In the genomic region with DNA sequence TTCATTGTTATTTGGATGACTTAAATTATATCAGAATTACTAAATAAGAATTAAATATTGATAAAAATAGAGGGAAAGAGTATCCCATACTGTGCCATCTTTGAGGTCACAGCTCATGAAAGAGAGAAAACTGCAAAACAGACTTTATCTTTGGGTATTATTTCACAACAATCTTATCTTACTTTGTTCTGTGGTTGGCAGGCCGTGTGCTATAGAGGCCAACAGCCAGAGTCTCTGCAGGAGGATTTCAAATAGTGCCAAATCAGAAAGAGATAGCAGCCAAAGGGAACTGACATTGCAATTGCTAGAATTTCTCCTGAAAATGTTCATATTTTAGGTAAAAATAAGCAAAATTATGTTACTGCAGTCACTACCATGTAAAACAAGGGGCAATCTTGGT, we compare ENCODE assay signal across 23 cellular contexts.
DNase-seq lines count a peak whose midpoint lies in the region; ATAC-seq, FAIRE-seq and TF ChIP-seq lines count a peak whose summit lies in the region.
"Had no signal": no experiment of that assay in that cellular context is flagged by ENCODE, and none has a peak within 500 bp of the region (broad histone marks: within the 10 kb centered on the region; RNA-seq: fewer than 3 reads in every experiment).

No MANE protein-coding gene starts in this region.

- 8% methylated on average over 1 of the region's 1 CpG for WGBS in liver
- WGBS in HepG2 (ENCODE audit: low lambda C conversion rate), result 0% methylated on average over 1 of the region's 1 CpG

- H3K9me3 Mint-ChIP-seq in stimulated activated effector memory CD8-positive, alpha-beta T cell treated with anti-CD3 and anti-CD28 coated beads, Interleukin-12 subunit alpha, Interleukin-12 subunit beta, amount 100 ng/mL, for 72 hours, result no peaks in the 10 kb centered on the region
- H3K9me3 Mint-ChIP-seq: endodermal cell, GM23338 had no signal

- H3K4me3 ChIP-seq in liver (ENCODE audit: low read depth in 1 of 3, low read length in 3 of 3), result no peak overlapping the region
- H3K4me3 ChIP-seq in HepG2 (replicated peaks in 1 of 3; ENCODE audit: insufficient read depth in 1 of 3, low read depth in 2 of 3, low read length in 3 of 3), result no peak overlapping the region
- H3K4me3 ChIP-seq in adipocyte (ENCODE audit: low read length), result no peak overlapping the region
- no peak overlapping the region for H3K4me3 ChIP-seq in left ventricle myocardium inferior
- H3K4me3 ChIP-seq: esophagus muscularis mucosa, gastrocnemius medialis, GM23338 had no signal

- H3K4me1 ChIP-seq in liver (ENCODE audit: control insufficient read depth in 4 of 4, insufficient read depth in 4 of 4, low read length in 3 of 4) (peaks cover 0 to 13% (median 9%) of the 10 kb centered on the region in 4 donors), HepG2 (ENCODE audit: insufficient read depth, low read length) (no peaks in the 10 kb centered on the region), adipocyte (ENCODE audit: control insufficient read depth, insufficient read depth, low read length) (peaks cover 13% of the 10 kb centered on the region), left ventricle myocardium inferior (peaks cover 21% of the 10 kb centered on the region)
- H3K4me1 ChIP-seq: gastrocnemius medialis had no signal

- H3K4me2 ChIP-seq in HepG2 (ENCODE audit: low read depth, low read length), result no peak overlapping the region
- H3K4me2 ChIP-seq: GM23338 had no signal

- H4K20me1 ChIP-seq in HepG2 (ENCODE audit: insufficient read depth, low read length), result no peaks in the 10 kb centered on the region

- H3K36me3 ChIP-seq in liver (ENCODE audit: control insufficient read depth in 4 of 4, insufficient read depth in 3 of 4, low read depth in 1 of 4, low read length in 3 of 4), result no peaks in the 10 kb centered on the region
- no peaks in the 10 kb centered on the region for H3K36me3 ChIP-seq in HepG2 (replicated peaks in 1 of 2; ENCODE audit: control insufficient read depth in 1 of 2, insufficient read depth in 2 of 2, low read length in 2 of 2)
- no peaks in the 10 kb centered on the region for H3K36me3 ChIP-seq in adipocyte (ENCODE audit: control insufficient read depth, insufficient read depth, low read length, severe bottlenecking)
- H3K36me3 ChIP-seq in left ventricle myocardium inferior, result no peaks in the 10 kb centered on the region
- H3K36me3 ChIP-seq: esophagus muscularis mucosa, gastrocnemius medialis had no signal

- no peak for TF ChIP-seq CTCF in liver (IDR thresholded peaks at IDR 0.05; ENCODE audit: low read depth, low read length, missing input control)
- TF ChIP-seq CTCF in HepG2 (CRISPR knock-in tag; IDR thresholded peaks at IDR 0.05), result no peak
- no peak for TF ChIP-seq CTCF in left ventricle myocardium inferior (IDR thresholded peaks at IDR 0.05; ENCODE audit: borderline replicate concordance)

- H3K9ac ChIP-seq in liver (ENCODE audit: low read depth in 1 of 2, low read length in 2 of 2) (no peak overlapping the region), HepG2 (ENCODE audit: insufficient read depth, low read depth, low read length) (no peak overlapping the region), adipocyte (ENCODE audit: low read length) (no peak overlapping the region)

- DNase-seq in HepG2 (ENCODE audit: low spot score) (no peak), adipocyte (ENCODE audit: low read depth) (peak; percentile 24), left ventricle myocardium inferior (no peak), T-helper 2 cell (no peak)
- no peak for DNase-seq in stimulated activated effector memory CD8-positive, alpha-beta T cell treated with anti-CD3 and anti-CD28 coated beads, Interleukin-12 subunit alpha, Interleukin-12 subunit beta, amount 100 ng/mL, for 72 hours (ENCODE audit: low spot score in 2 of 2)
- DNase-seq: activated CD8-positive, alpha-beta T cell treated with anti-CD3 and anti-CD28 coated beads, Interleukin-2, amount 10 ng/mL, durations not matched to agents 7 days and 5 days; activated gamma-delta T cell treated with Interleukin-2 at 50 U/mL for 16 hours; cortex of kidney; endodermal cell; gastrocnemius medialis; KG1; MM.1S; NCI-H524 treated with DMSO at 0.1 percent for 48 hours; RPMI8226; SW 1271 had no signal

- no peak overlapping the region for H3K27ac Mint-ChIP-seq in stimulated activated effector memory CD8-positive, alpha-beta T cell treated with anti-CD3 and anti-CD28 coated beads, Interleukin-12 subunit alpha, Interleukin-12 subunit beta, amount 100 ng/mL, for 72 hours
- H3K27ac Mint-ChIP-seq: activated CD8-positive, alpha-beta T cell treated with anti-CD3 and anti-CD28 coated beads, Interleukin-2, amount 10 ng/mL, durations not matched to agents 7 days and 5 days; endodermal cell; GM23338 had no signal

- BruUV-seq in HepG2 (replicated peaks; lab: Mats Ljungman, UMichigan), result no TSS peak

- H3K27me3 ChIP-seq in liver (ENCODE audit: control insufficient read depth in 4 of 4, insufficient read depth in 4 of 4, low read length in 3 of 4), result no peaks in the 10 kb centered on the region
- no peaks in the 10 kb centered on the region for H3K27me3 ChIP-seq in HepG2 (ENCODE audit: control insufficient read depth in 1 of 2, insufficient read depth in 2 of 2, low read length in 2 of 2)
- no peaks in the 10 kb centered on the region for H3K27me3 ChIP-seq in adipocyte (replicated peaks; ENCODE audit: control insufficient read depth, insufficient read depth, low read length)
- no peaks in the 10 kb centered on the region for H3K27me3 ChIP-seq in left ventricle myocardium inferior (ENCODE audit: low read depth)
- H3K27me3 ChIP-seq: esophagus muscularis mucosa, gastrocnemius medialis had no signal

- intact Hi-C loops in HepG2 (cut with micrococcal nuclease; ENCODE audit: unreplicated experiment) (no loop called here), left ventricle myocardium inferior (cut with micrococcal nuclease) (no loop called here)

- in situ Hi-C loops in HepG2 (cut with HindIII; ENCODE audit: extremely low pct_ligation_motif_present, low pct_unique_long_range_greater_than_20kb), result no loop called here

- no peaks in the 10 kb centered on the region for H3K79me2 ChIP-seq in HepG2 (ENCODE audit: insufficient read depth, low read length)

- no peaks in the 10 kb centered on the region for H3K36me3 Mint-ChIP-seq in stimulated activated effector memory CD8-positive, alpha-beta T cell treated with anti-CD3 and anti-CD28 coated beads, Interleukin-12 subunit alpha, Interleukin-12 subunit beta, amount 100 ng/mL, for 72 hours

- TF ChIP-seq POLR2A in HepG2 (IDR thresholded peaks at IDR 0.05; ENCODE audit: insufficient read depth in 1 of 2, low read depth in 2 of 2, low read length in 2 of 2) (no peak), GM18505 (IDR thresholded peaks at IDR 0.05; ENCODE audit: borderline replicate concordance, extremely low read depth, insufficient read depth, insufficient read length) (no peak)

- no peak for TF ChIP-seq EP300 in HepG2 (IDR thresholded peaks at IDR 0.05; ENCODE audit: low read depth in 2 of 2, low read length in 2 of 2)
- TF ChIP-seq EP300 in HepG2 (CRISPR knock-in tag; IDR thresholded peaks at IDR 0.05; ENCODE audit: borderline replicate concordance), result no peak

- CTCF ChIA-PET in HepG2 (lab: Yijun Ruan, JAX; ENCODE audit: low intra/inter-chr PET ratio, low total read pairs), result no interaction called here

- H2AFZ ChIP-seq in HepG2 (ENCODE audit: low read length), result no peak overlapping the region
- H2AFZ ChIP-seq: GM23338 had no signal

- TF ChIP-seq RAD21 in liver (IDR thresholded peaks at IDR 0.05), result peak; percentile 53 to 62
- no peak for TF ChIP-seq RAD21 in HepG2 (CRISPR knock-in tag; IDR thresholded peaks at IDR 0.05)

- H3K4me3 Mint-ChIP-seq in stimulated activated effector memory CD8-positive, alpha-beta T cell treated with anti-CD3 and anti-CD28 coated beads, Interleukin-12 subunit alpha, Interleukin-12 subunit beta, amount 100 ng/mL, for 72 hours, result no peak overlapping the region
- H3K4me3 Mint-ChIP-seq: activated CD8-positive, alpha-beta T cell treated with anti-CD3 and anti-CD28 coated beads, Interleukin-2, amount 10 ng/mL, durations not matched to agents 7 days and 5 days; endodermal cell; GM23338; neural crest cell had no signal

- H3K9me3 ChIP-seq in liver (ENCODE audit: control insufficient read depth in 4 of 4, low read length in 3 of 4), result no peaks in the 10 kb centered on the region
- no peaks in the 10 kb centered on the region for H3K9me3 ChIP-seq in HepG2 (ENCODE audit: low read length)
- H3K9me3 ChIP-seq in adipocyte (ENCODE audit: control insufficient read depth, low read length), result no peaks in the 10 kb centered on the region
- H3K9me3 ChIP-seq in left ventricle myocardium inferior (replicated peaks), result no peaks in the 10 kb centered on the region
- H3K9me3 ChIP-seq: esophagus muscularis mucosa, gastrocnemius medialis had no signal

- no peak overlapping the region for H3K27ac ChIP-seq in liver (ENCODE audit: low read depth in 1 of 2, low read length in 2 of 2)
- no peak overlapping the region for H3K27ac ChIP-seq in HepG2 (ENCODE audit: extremely low read length, insufficient read depth, low read length)
- peak overlapping the region; percentile 63 for H3K27ac ChIP-seq in left ventricle myocardium inferior (replicated peaks)
- H3K27ac ChIP-seq: esophagus muscularis mucosa, gastrocnemius medialis had no signal

- ATAC-seq in HepG2 (no peak), GM18502 (IDR thresholded peaks at IDR 0.05; ENCODE audit: poor library complexity, unreplicated experiment) (no peak), GM18505 (IDR thresholded peaks at IDR 0.05; ENCODE audit: unreplicated experiment) (no peak)
- no peak for ATAC-seq in stimulated activated effector memory CD8-positive, alpha-beta T cell treated with anti-CD3 and anti-CD28 coated beads, Interleukin-12 subunit alpha, Interleukin-12 subunit beta, amount 100 ng/mL, for 72 hours
- ATAC-seq: activated CD4-positive, CD25-positive, alpha-beta regulatory T cell treated with anti-CD3 and anti-CD28 coated beads, Interleukin-2, amount 50 U/mL, for 24 hours; activated CD8-positive, alpha-beta T cell treated with anti-CD3 and anti-CD28 coated beads, Interleukin-2, amount 10 ng/mL, durations not matched to agents 7 days and 5 days; gastrocnemius medialis; GM23338 had no signal

- POLR2A ChIA-PET in HepG2 (lab: Yijun Ruan, JAX), result no interaction called here

- FAIRE-seq in HepG2 (lab: Jason Lieb, UNC), result no peak
- FAIRE-seq: keratinocyte had no signal

- H3K4me1 Mint-ChIP-seq in stimulated activated effector memory CD8-positive, alpha-beta T cell treated with anti-CD3 and anti-CD28 coated beads, Interleukin-12 subunit alpha, Interleukin-12 subunit beta, amount 100 ng/mL, for 72 hours, result no peaks in the 10 kb centered on the region
- H3K4me1 Mint-ChIP-seq: neural crest cell had no signal

TF ChIP-seq in liver, 16 proteins besides CTCF, POLR2A, EP300 and RAD21 (continues in another document):
- peak; percentile 37 for TF ChIP-seq FOXA1 (IDR thresholded peaks at IDR 0.05)
- TF ChIP-seq HNF4G (IDR thresholded peaks at IDR 0.05), result no peak
- TF ChIP-seq TAF1 (conservative IDR thresholded peaks at IDR 0.05), result no peak
- TF ChIP-seq EGR1 (IDR thresholded peaks at IDR 0.05; ENCODE audit: low read depth in 2 of 2), result no peak
